In genomic region chr1:219703240-219703639, GRCh38 we compare ENCODE assay signal across 1 cellular context.
TF ChIP-seq lines count a peak whose summit lies in the region.

No MANE protein-coding gene starts in this region.

TF ChIP-seq in K562, 482 proteins besides CTCF, POLR2A, EP300 and RAD21 (continued from another document):
- no peak for TF ChIP-seq ZNF407 (IDR thresholded peaks at IDR 0.05; ENCODE audit: low read depth)
- TF ChIP-seq ZNF766 (CRISPR knock-in tag; conservative IDR thresholded peaks at IDR 0.05) = no peak
- TF ChIP-seq ZNF274 (IDR thresholded peaks at IDR 0.05; ENCODE audit: borderline replicate concordance, low read depth, low read length) = no peak
TF ChIP-seq in K562: peak in this region for 0.
